In the genomic region with DNA sequence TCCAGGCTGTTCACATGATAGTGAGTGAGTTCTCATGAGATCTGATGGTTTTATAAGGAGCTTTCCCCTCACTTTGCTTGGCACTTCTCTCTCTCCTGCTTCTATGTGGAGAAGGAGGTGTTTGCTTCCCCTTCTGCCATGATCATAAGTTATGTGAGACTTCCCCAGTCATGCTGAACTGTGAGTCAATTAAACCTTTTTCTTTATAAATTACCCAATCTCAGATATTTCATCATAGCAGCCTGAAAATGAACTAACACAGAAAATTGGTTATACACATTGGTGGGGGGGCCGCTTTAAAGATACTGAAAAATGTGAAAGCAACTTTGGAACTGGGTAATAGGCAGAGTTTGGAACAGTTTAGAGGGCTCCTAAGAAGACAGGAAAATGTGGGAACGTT, we compare ENCODE assay signal across 20 cellular contexts.
"Had no signal": no experiment of that assay in that cellular context is flagged by ENCODE, and none has a peak within 500 bp of the region (broad histone marks: within the 10 kb centered on the region; RNA-seq: fewer than 3 reads in every experiment).

No MANE protein-coding gene starts in this region.

- FAIRE-seq: frontal cortex, islet of Langerhans, small intestine had no signal

- H3K4me2 ChIP-seq: neural progenitor cell had no signal

- H2AFZ ChIP-seq: neural progenitor cell had no signal

- H3K27ac ChIP-seq: coronary artery, dorsolateral prefrontal cortex, heart left ventricle, neural progenitor cell, ovary, right atrium auricular region, stomach had no signal

- H3K4me3 ChIP-seq: coronary artery, dorsolateral prefrontal cortex, heart left ventricle, neural progenitor cell, ovary, right atrium auricular region, stomach had no signal

- H3K27me3 ChIP-seq: heart left ventricle, neural progenitor cell, ovary, right atrium auricular region, stomach had no signal

- H3K9ac ChIP-seq: neural progenitor cell had no signal

- ATAC-seq: heart left ventricle; natural killer cell treated with Interleukin-12 subunit alpha and Interleukin-12 subunit beta and Interleukin-15 and Interleukin-18, amount 100 ng/mL, for 72 hours had no signal

- H3K9me3 ChIP-seq: heart left ventricle, ovary, right atrium auricular region had no signal

- H3K36me3 ChIP-seq: heart left ventricle, neural progenitor cell, ovary, right atrium auricular region, stomach had no signal

- DNase-seq: cerebellar nuclear complex; dorsolateral prefrontal cortex; effector CD8-positive, alpha-beta T cell; heart left ventricle; hippocampal formation; kidney glomerular epithelial cell; mammary epithelial cell; nucleus accumbens; ovary; small intestine; stimulated activated CD4-positive, alpha-beta T cell treated with anti-CD3 and anti-CD28 coated beads, Interleukin-12 subunit alpha, Interleukin-12 subunit beta, amount 100 ng/mL, for 4 hours; stimulated activated naive CD4-positive, alpha-beta T cell; stomach; trophoblast cell had no signal

- H3K4me1 ChIP-seq: heart left ventricle, neural progenitor cell, right atrium auricular region, stomach had no signal
